8 cellular contexts compared by ENCODE assay signal in genomic region chr3:55486857-55487375, GRCh38.
DNase-seq lines count a peak whose midpoint lies in the region; ATAC-seq and TF ChIP-seq lines count a peak whose summit lies in the region.

Gene WNT5A (minus strand): TSS chr3:55487306. CDS start chr3:55486985, 321 bp downstream.

- peak; percentile 45 for DNase-seq in NCI-H1105 treated with DMSO at 0.1 percent for 48 hours (lab: John Stamatoyannopoulos, UW)
- DNase-seq in NCI-H1105 (lab: John Stamatoyannopoulos, UW): no peak
- no peak for DNase-seq in SK-N-MC (ENCODE audit: low read depth, low spot score)
- DNase-seq in fibroblast of mammary gland (ENCODE audit: low read depth): peak; percentile 35
- peak; percentile 84 for DNase-seq in nephron progenitor cell
- no peak for DNase-seq in NCI-H128 (lab: John Stamatoyannopoulos, UW; ENCODE audit: unreplicated experiment)
- no peak for DNase-seq in activated CD4-positive, alpha-beta T cell treated with anti-CD3 and anti-CD28 coated beads for 48 hours

- no peaks in the 10 kb centered on the region for H3K9me3 Mint-ChIP-seq in nephron progenitor cell

- peaks cover 62% of the 10 kb centered on the region for H3K4me1 Mint-ChIP-seq in nephron progenitor cell

- H3K4me3 ChIP-seq in SK-N-MC: peak within 1 kb of the TSS; percentile 87
- peak within 1 kb of the TSS; percentile 92 for H3K4me3 ChIP-seq in fibroblast of mammary gland (ENCODE audit: control insufficient read depth, low read depth, low read length)

- TF ChIP-seq CTCF in fibroblast of mammary gland (conservative IDR thresholded peaks at IDR 0.05; ENCODE audit: control insufficient read depth, insufficient read depth, low read depth, low read length) (no peak), nephron progenitor cell (IDR thresholded peaks at IDR 0.05) (no peak)

- H3K27ac ChIP-seq in SK-N-MC: peak within 1 kb of the TSS; percentile 68

- peak within 1 kb of the TSS; percentile 82 for H3K9ac ChIP-seq in SK-N-MC (ENCODE audit: insufficient read length)

- no peaks in the 10 kb centered on the region for H3K36me3 ChIP-seq in SK-N-MC (ENCODE audit: insufficient read depth, low read length)

- H3K9me3 ChIP-seq in SK-N-MC (ENCODE audit: low read depth, low read length): no peaks in the 10 kb centered on the region

- peak within 1 kb of the TSS; percentile 99 for H3K27ac Mint-ChIP-seq in nephron progenitor cell

- no peaks in the 10 kb centered on the region for H3K36me3 Mint-ChIP-seq in nephron progenitor cell (ENCODE audit: low read depth)

- ATAC-seq in GM18907 (IDR thresholded peaks at IDR 0.05; ENCODE audit: unreplicated experiment): no peak

- peak within 1 kb of the TSS; percentile 95 for H3K4me3 Mint-ChIP-seq in nephron progenitor cell

- peaks cover 14% of the 10 kb centered on the region for H3K27me3 Mint-ChIP-seq in nephron progenitor cell (ENCODE audit: low read depth, poor library complexity)

Comparison
In these comparisons a context has a peak if more than half of its experiments do, and no peak if none do; other contexts are left out.
1. DNase-seq: peak in NCI-H1105 treated with DMSO at 0.1 percent for 48 hours (single experiment), fibroblast of mammary gland (single experiment) and nephron progenitor cell (single experiment); none in NCI-H1105 (single experiment), SK-N-MC (single experiment), NCI-H128 (single experiment) and activated CD4-positive, alpha-beta T cell treated with anti-CD3 and anti-CD28 coated beads for 48 hours (single experiment).